Comparison of ENCODE assay signal across 9 cellular contexts in the genomic region with DNA sequence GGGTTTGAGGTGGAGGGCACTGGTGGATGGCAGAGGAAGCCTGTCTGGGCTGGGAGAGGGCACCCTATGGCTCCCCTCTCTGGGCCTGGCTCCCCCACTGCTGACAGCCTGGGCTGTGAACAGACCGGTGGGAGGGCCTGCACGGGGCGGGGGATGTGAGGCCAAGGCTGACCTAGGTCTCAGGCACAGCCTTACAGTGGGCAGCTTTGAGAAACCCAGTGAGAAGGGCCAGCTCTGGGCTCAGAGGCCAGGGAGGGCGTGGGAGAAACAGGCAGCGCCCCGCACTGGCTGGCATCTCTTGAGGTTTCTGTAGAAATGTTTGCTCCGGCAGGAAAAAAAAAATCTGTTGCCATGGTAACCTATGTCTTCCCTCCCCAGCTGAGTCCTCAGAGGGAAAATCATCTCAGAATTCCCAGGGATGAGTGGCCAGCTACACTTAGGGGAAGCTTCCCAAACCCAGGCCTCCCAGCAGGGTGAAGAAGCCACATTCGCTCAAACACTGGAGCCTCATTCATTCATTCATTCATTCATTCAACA.
DNase-seq lines count a peak whose midpoint lies in the region; ATAC-seq and TF ChIP-seq lines count a peak whose summit lies in the region.
"Had no signal": no experiment of that assay in that cellular context is flagged by ENCODE, and none has a peak within 500 bp of the region (broad histone marks: within the 10 kb centered on the region; RNA-seq: fewer than 3 reads in every experiment).

No MANE protein-coding gene starts in this region.

- peak; percentile 23 to 42 for ATAC-seq in right cardiac atrium
- ATAC-seq in upper lobe of left lung (ENCODE audit: low FRiP score in 2 of 2): peak; percentile 7 to 10
- no peak for ATAC-seq in HG03457 (IDR thresholded peaks at IDR 0.05; ENCODE audit: unreplicated experiment)
- ATAC-seq: T-cell had no signal

- intact Hi-C loops in right cardiac atrium (cut with DNase I): no loop called here

- H3K4me1 ChIP-seq in right cardiac atrium (ENCODE audit: control insufficient read depth, insufficient read depth, low read length) (peaks cover 3% of the 10 kb centered on the region), upper lobe of left lung (peaks cover 7 to 25% (median 17%) of the 10 kb centered on the region in 4 donors)

- no peaks in the 10 kb centered on the region for H3K27me3 ChIP-seq in right cardiac atrium (ENCODE audit: control insufficient read depth, insufficient read depth)
- no peaks in the 10 kb centered on the region for H3K27me3 ChIP-seq in upper lobe of left lung

- H3K9me3 ChIP-seq in right cardiac atrium (ENCODE audit: control insufficient read depth, low read length) (no peaks in the 10 kb centered on the region), upper lobe of left lung (no peaks in the 10 kb centered on the region)

- H3K36me3 ChIP-seq in upper lobe of left lung: no peaks in the 10 kb centered on the region

- H3K27ac ChIP-seq in angular gyrus (ENCODE audit: low read depth, low read length) (peak overlapping the region; percentile 76), right cardiac atrium (ENCODE audit: low read length) (no peak overlapping the region), upper lobe of left lung (peak overlapping the region in 3 of 4 donors; percentile 36 to 74 (median 69))

- TF ChIP-seq EP300 in upper lobe of left lung (IDR thresholded peaks at IDR 0.05): no peak

- no peak for TF ChIP-seq POLR2A in upper lobe of left lung (IDR thresholded peaks at IDR 0.05)

- TF ChIP-seq CTCF in upper lobe of left lung (IDR thresholded peaks at IDR 0.05): no peak

- WGBS in right cardiac atrium: 57% methylated on average over 8 of the region's 8 CpGs
- WGBS in upper lobe of left lung, 2 donors: 61 to 73% methylated on average over 7 to 8 of the region's 8 CpGs

- peak in 2 of 3 experiments; percentile 16 to 51 for DNase-seq in NCI-H1417 (lab: John Stamatoyannopoulos, UW)
- no peak for DNase-seq in NCI-H1417 treated with DMSO at 0.1 percent for 48 hours (lab: John Stamatoyannopoulos, UW)
- peak; percentile 41 to 78 (median 77) for DNase-seq in right cardiac atrium
- DNase-seq in upper lobe of left lung: peak in 1 of 2 donors; percentile 67
- DNase-seq in activated CD4-positive, alpha-beta T cell treated with anti-CD3 and anti-CD28 coated beads, Interleukin-2, amount 50 U/mL, for 48 hours: no peak
- DNase-seq in stimulated activated naive CD4-positive, alpha-beta T cell treated with Interleukin-2 at 50 U/mL for 16 hours (lab: John Stamatoyannopoulos, UW): no peak
- DNase-seq: T-cell had no signal

- H3K4me3 ChIP-seq in right cardiac atrium (ENCODE audit: low read length): no peak overlapping the region
- H3K4me3 ChIP-seq in upper lobe of left lung: no peak overlapping the region

Comparison
In these comparisons a context has a peak if more than half of its experiments do, and no peak if none do; other contexts are left out.
1. DNase-seq: peak in NCI-H1417 (2 of 3) and right cardiac atrium (3 of 3); none in NCI-H1417 treated with DMSO at 0.1 percent for 48 hours (single experiment), activated CD4-positive, alpha-beta T cell treated with anti-CD3 and anti-CD28 coated beads, Interleukin-2, amount 50 U/mL, for 48 hours (0 of 2) and stimulated activated naive CD4-positive, alpha-beta T cell treated with Interleukin-2 at 50 U/mL for 16 hours (single experiment).